Comparison of ENCODE assay signal across 12 cellular contexts in the genomic region with DNA sequence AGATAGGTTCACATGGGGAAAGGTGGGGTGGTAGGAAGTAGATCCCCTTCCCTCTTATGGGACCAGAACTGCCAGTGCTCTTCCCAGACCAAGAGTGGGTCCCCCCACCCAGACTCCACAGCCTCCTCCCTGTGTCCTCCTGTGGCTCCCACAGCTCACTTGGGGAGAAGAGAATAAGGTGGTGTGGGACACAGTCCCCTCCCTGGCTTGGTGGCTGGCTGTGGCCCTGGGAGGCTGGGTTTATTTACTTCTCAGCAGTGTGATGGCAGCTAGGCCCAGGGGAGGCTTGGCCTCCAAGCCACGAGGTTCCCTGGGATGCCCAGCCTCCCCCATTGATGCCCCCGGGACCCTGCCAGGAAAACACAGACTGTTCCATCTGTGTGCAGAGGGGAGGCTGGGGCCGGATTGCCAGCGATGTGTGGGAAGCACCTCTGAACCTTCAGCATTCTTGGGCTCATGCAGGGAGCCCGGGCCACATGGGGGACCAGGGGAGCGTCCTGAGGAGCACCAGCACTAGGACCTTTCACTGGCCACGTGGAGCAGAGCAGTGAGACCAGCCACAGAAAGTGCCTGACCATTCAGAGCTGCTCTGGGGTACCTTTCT. TPM values are rescaled to one million over a fixed set of nuclear protein-coding genes. Genes with fewer than 3 reads are reported as not detected.
DNase-seq lines count a peak whose midpoint lies in the region; ATAC-seq and TF ChIP-seq lines count a peak whose summit lies in the region.
"Had no signal": no experiment of that assay in that cellular context is flagged by ENCODE, and none has a peak within 500 bp of the region (broad histone marks: within the 10 kb centered on the region; RNA-seq: fewer than 3 reads in every experiment).

No MANE protein-coding gene starts in this region.

- no peaks in the 10 kb centered on the region for H3K9me3 Mint-ChIP-seq in activated naive CD4-positive, alpha-beta T cell treated with anti-CD3 and anti-CD28 coated beads, Interleukin-2, amount 50 U/mL, for 24 hours
- H3K9me3 Mint-ChIP-seq in activated T-helper 17 cell treated with anti-CD3 and anti-CD28 coated beads, Interleukin-2, amount 50 U/mL, for 72 hours, result no peaks in the 10 kb centered on the region
- no peaks in the 10 kb centered on the region for H3K9me3 Mint-ChIP-seq in memory B cell

- no peaks in the 10 kb centered on the region for H3K27me3 Mint-ChIP-seq in activated naive CD4-positive, alpha-beta T cell treated with anti-CD3 and anti-CD28 coated beads, Interleukin-2, amount 50 U/mL, for 24 hours
- no peaks in the 10 kb centered on the region for H3K27me3 Mint-ChIP-seq in activated T-helper 17 cell treated with anti-CD3 and anti-CD28 coated beads, Interleukin-2, amount 50 U/mL, for 72 hours
- no peaks in the 10 kb centered on the region for H3K27me3 Mint-ChIP-seq in memory B cell

- TF ChIP-seq EP300 in upper lobe of left lung (IDR thresholded peaks at IDR 0.05), result no peak

- peaks cover 44 to 66% (median 58%) of the 10 kb centered on the region in 4 donors for H3K4me1 ChIP-seq in upper lobe of left lung

- no peaks in the 10 kb centered on the region for H3K36me3 Mint-ChIP-seq in activated naive CD4-positive, alpha-beta T cell treated with anti-CD3 and anti-CD28 coated beads, Interleukin-2, amount 50 U/mL, for 24 hours
- H3K36me3 Mint-ChIP-seq in activated T-helper 17 cell treated with anti-CD3 and anti-CD28 coated beads, Interleukin-2, amount 50 U/mL, for 72 hours (ENCODE audit: low read depth), result peaks cover 24% of the 10 kb centered on the region
- H3K36me3 Mint-ChIP-seq in memory B cell, result no peaks in the 10 kb centered on the region

- H3K36me3 ChIP-seq in upper lobe of left lung, result peaks cover 0 to 11% (median 2%) of the 10 kb centered on the region in 4 donors

- H3K27ac Mint-ChIP-seq in activated naive CD4-positive, alpha-beta T cell treated with anti-CD3 and anti-CD28 coated beads, Interleukin-2, amount 50 U/mL, for 24 hours, result no peak overlapping the region
- H3K27ac Mint-ChIP-seq in activated T-helper 17 cell treated with anti-CD3 and anti-CD28 coated beads, Interleukin-2, amount 50 U/mL, for 72 hours, result peak overlapping the region; percentile 51
- H3K27ac Mint-ChIP-seq in memory B cell, result peak overlapping the region; percentile 82

- H3K27ac ChIP-seq in upper lobe of left lung, result peak overlapping the region; percentile 91 to 98 (median 94)

- H3K4me3 ChIP-seq in upper lobe of left lung, result peak overlapping the region in 1 of 4 donors; percentile 78

- TF ChIP-seq POLR2A in upper lobe of left lung (IDR thresholded peaks at IDR 0.05), result no peak

- WGBS in upper lobe of left lung, 2 donors, result 86 to 91% methylated on average over 2 to 7 of the region's 7 CpGs

- ATAC-seq in activated T-helper 17 cell treated with anti-CD3 and anti-CD28 coated beads, Interleukin-2, amount 50 U/mL, for 72 hours (replicated peaks), result no peak
- no peak for ATAC-seq in memory B cell (ENCODE audit: low read depth)
- no peak for ATAC-seq in upper lobe of left lung (ENCODE audit: low FRiP score in 2 of 2)

- H3K4me3 Mint-ChIP-seq in activated naive CD4-positive, alpha-beta T cell treated with anti-CD3 and anti-CD28 coated beads, Interleukin-2, amount 50 U/mL, for 24 hours, result peak overlapping the region; percentile 77
- peak overlapping the region; percentile 75 for H3K4me3 Mint-ChIP-seq in activated T-helper 17 cell treated with anti-CD3 and anti-CD28 coated beads, Interleukin-2, amount 50 U/mL, for 72 hours
- peak overlapping the region; percentile 89 for H3K4me3 Mint-ChIP-seq in memory B cell

- H3K27me3 ChIP-seq in upper lobe of left lung, result no peaks in the 10 kb centered on the region

- H3K4me1 Mint-ChIP-seq in activated naive CD4-positive, alpha-beta T cell treated with anti-CD3 and anti-CD28 coated beads, Interleukin-2, amount 50 U/mL, for 24 hours, result peaks cover 55% of the 10 kb centered on the region
- peaks cover 23% of the 10 kb centered on the region for H3K4me1 Mint-ChIP-seq in activated T-helper 17 cell treated with anti-CD3 and anti-CD28 coated beads, Interleukin-2, amount 50 U/mL, for 72 hours
- peaks cover 33% of the 10 kb centered on the region for H3K4me1 Mint-ChIP-seq in memory B cell

- H3K9me3 ChIP-seq in upper lobe of left lung, result no peaks in the 10 kb centered on the region

- no peak for TF ChIP-seq CTCF in upper lobe of left lung (IDR thresholded peaks at IDR 0.05)

- no peak for DNase-seq in activated naive CD4-positive, alpha-beta T cell (lab: John Stamatoyannopoulos, UW)
- DNase-seq in memory B cell (ENCODE audit: low spot score in 2 of 2) (no peak), upper lobe of left lung (peak in 1 of 2 donors; percentile 34), dedifferentiated amniotic fluid mesenchymal stem cell (ENCODE audit: extremely low spot score) (no peak), NCI-H146 treated with DMSO at 0.1 percent for 48 hours (lab: John Stamatoyannopoulos, UW; ENCODE audit: unreplicated experiment) (no peak), NCI-H345 (lab: John Stamatoyannopoulos, UW) (no peak)
- DNase-seq: activated CD4-positive, CD25-positive, alpha-beta regulatory T cell; amygdala; NCI-H187; stimulated activated CD4-positive, alpha-beta T cell treated with anti-CD3 and anti-CD28 coated beads, Interleukin-4, amount 100 ng/mL, for 1 hour had no signal

RNA-seq across cellular contexts. Expression of a gene that starts 2.7 kb away (rescaled TPM):
- total RNA-seq in activated T-helper 17 cell treated with anti-CD3 and anti-CD28 coated beads, Interleukin-2, amount 50 U/mL, for 72 hours, result 10 to 100 TPM; 62.7 to 95.6 TPM
- 100 to 1,000 TPM in 2 of 6 donors, 10 to 100 TPM in 4; 47.2 to 107 (median 81.5) TPM for total RNA-seq in upper lobe of left lung

RNA-seq across cellular contexts. Expression of a gene that starts 45.6 kb away (rescaled TPM):
- total RNA-seq in activated T-helper 17 cell treated with anti-CD3 and anti-CD28 coated beads, Interleukin-2, amount 50 U/mL, for 72 hours, result under 1 TPM; 0.13 to 0.45 TPM
- total RNA-seq in upper lobe of left lung, result 10 to 100 TPM in 1 of 6 donors, 1 to 10 TPM in 2, under 1 TPM in 3; 0.30 to 10.5 (median 0.91) TPM

RNA-seq across cellular contexts. Expression of a gene that starts 48.6 kb away (rescaled TPM):
- 1,000 to 10,000 TPM in 1 of 2 donors, 10 to 100 TPM in 1; 72.9 to 1,213 TPM for total RNA-seq in activated T-helper 17 cell treated with anti-CD3 and anti-CD28 coated beads, Interleukin-2, amount 50 U/mL, for 72 hours
- total RNA-seq in upper lobe of left lung, result 10 to 100 TPM in 2 of 6 donors, 1 to 10 TPM in 4; 2.6 to 14.9 (median 7.3) TPM

Comparison
In these comparisons a context has a peak if more than half of its experiments do, and no peak if none do; other contexts are left out.
1. RNA of a gene that starts 48.6 kb away (total RNA-seq): 72.9 to 1,213 TPM in activated T-helper 17 cell treated with anti-CD3 and anti-CD28 coated beads, Interleukin-2, amount 50 U/mL, for 72 hours; 2.6 to 14.9 TPM in upper lobe of left lung; every median in the first group is over 4 times any median in the second.
2. Peak in every context shown above with its lines, with median percentiles within 50 percentile points of each other: H3K4me3 Mint-ChIP-seq.